10 cellular contexts compared by ENCODE assay signal in the genomic region with DNA sequence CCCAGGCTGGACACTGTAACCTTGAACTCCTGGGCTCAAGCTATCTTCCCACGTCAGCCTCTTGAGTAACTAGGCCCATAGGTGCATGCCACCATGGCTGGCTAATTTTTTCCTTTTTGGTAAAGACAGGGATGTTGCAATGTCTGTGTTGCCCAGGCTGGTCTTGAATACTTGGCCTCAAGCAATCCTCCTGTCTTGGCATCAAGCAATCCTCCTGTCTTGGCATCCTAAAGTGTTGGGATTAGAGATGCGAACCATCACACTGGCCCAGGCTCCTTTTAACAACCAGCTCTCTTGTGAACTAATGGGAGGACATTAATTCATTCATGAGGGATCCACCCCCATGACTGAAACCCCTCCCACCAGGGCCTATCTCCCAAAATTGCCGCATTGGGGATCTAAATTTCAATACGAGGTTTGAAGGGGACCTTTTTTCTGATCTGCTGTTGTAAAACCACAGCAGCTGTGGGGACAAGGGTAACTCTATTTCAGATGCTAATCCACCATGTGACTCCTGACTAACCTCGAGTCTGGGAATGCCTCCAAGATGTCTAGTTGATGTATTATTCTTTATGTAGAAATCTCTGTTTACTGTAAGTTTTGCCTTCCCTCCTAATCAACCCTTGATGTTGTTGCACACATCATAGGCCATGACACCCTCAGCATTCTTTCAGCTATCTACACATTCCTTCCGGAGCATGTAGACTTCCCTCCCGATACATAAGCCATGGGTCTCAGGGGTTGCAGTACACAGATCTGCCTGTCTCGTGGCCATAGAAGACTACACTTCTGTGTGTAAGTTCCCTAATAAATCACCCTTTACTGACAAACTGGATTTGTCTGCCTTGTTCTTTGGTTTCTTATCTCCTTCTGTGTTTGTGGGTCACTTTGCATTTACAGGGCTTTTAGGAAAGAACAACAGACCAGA. TPM values are rescaled to one million over a fixed set of nuclear protein-coding genes. Genes with fewer than 3 reads are reported as not detected.
DNase-seq lines count a peak whose midpoint lies in the region; ATAC-seq, FAIRE-seq and TF ChIP-seq lines count a peak whose summit lies in the region.
"Had no signal": no experiment of that assay in that cellular context is flagged by ENCODE, and none has a peak within 500 bp of the region (broad histone marks: within the 10 kb centered on the region; RNA-seq: fewer than 3 reads in every experiment).

No MANE protein-coding gene starts in this region.

- ATAC-seq in mucosa of descending colon (peak; percentile 57), HG03442 (IDR thresholded peaks at IDR 0.05; ENCODE audit: unreplicated experiment) (no peak), GM18873 (IDR thresholded peaks at IDR 0.05; ENCODE audit: low FRiP score, unreplicated experiment) (no peak)

- H4K20me1 ChIP-seq in endothelial cell of umbilical vein (replicated peaks; ENCODE audit: control insufficient read depth, extremely low read depth, insufficient read depth, low read length) (no peaks in the 10 kb centered on the region), MM.1S (ENCODE audit: insufficient read depth, low read length) (no peaks in the 10 kb centered on the region)

- TF ChIP-seq CTCF in endothelial cell of umbilical vein (IDR thresholded peaks at IDR 0.05; ENCODE audit: extremely low read depth in 1 of 2, insufficient read depth in 1 of 2, low read depth in 1 of 2, low read length in 2 of 2), result no peak
- TF ChIP-seq CTCF in mucosa of descending colon (IDR thresholded peaks at IDR 0.05), result no peak
- TF ChIP-seq CTCF in MM.1S (IDR thresholded peaks at IDR 0.05; ENCODE audit: low read length), result no peak

- BruUV-seq in endothelial cell of umbilical vein (replicated peaks; lab: Mats Ljungman, UMichigan), result no TSS peak

- H3K9me3 ChIP-seq in endothelial cell of umbilical vein (replicated peaks; ENCODE audit: control insufficient read depth, insufficient read depth, low read length), result no peaks in the 10 kb centered on the region
- peaks cover 2% of the 10 kb centered on the region for H3K9me3 ChIP-seq in mucosa of descending colon
- no peaks in the 10 kb centered on the region for H3K9me3 ChIP-seq in MM.1S (replicated peaks; ENCODE audit: insufficient read depth, low read length)

- FAIRE-seq in endothelial cell of umbilical vein (lab: Jason Lieb, UNC), result peak; percentile 95

- H3K4me2 ChIP-seq in endothelial cell of umbilical vein (ENCODE audit: insufficient read depth, low read length) (peak overlapping the region; percentile 51), MM.1S (ENCODE audit: low read depth, low read length) (no peak overlapping the region)

- no peaks in the 10 kb centered on the region for H3K9me1 ChIP-seq in endothelial cell of umbilical vein (replicated peaks; ENCODE audit: control insufficient read depth, extremely low read depth, insufficient read depth, low read length)

- DNase-seq in NCI-H82 (lab: John Stamatoyannopoulos, UW) (peak; percentile 76), endothelial cell of umbilical vein (ENCODE audit: low read depth, low spot score) (peak; percentile 99), mucosa of descending colon (peak in 1 of 3 donors; percentile 43), SIG-M5 (lab: John Stamatoyannopoulos, UW) (no peak), MM.1S (no peak)
- DNase-seq: activated gamma-delta T cell treated with Interleukin-2 at 50 U/mL for 16 hours, DND-41 had no signal

- peak overlapping the region; percentile 10; the same call in 1 of the 2 replicates for H3K4me3 ChIP-seq in ACC112 (ENCODE audit: low read depth, low read length)
- H3K4me3 ChIP-seq in endothelial cell of umbilical vein (replicated peaks in 1 of 3; ENCODE audit: insufficient read depth in 1 of 3, low read depth in 1 of 3, low read length in 3 of 3), result no peak overlapping the region
- H3K4me3 ChIP-seq in mucosa of descending colon, result no peak overlapping the region
- no peak overlapping the region for H3K4me3 ChIP-seq in MM.1S (ENCODE audit: low read length)

- H3F3A ChIP-seq in MM.1S (ENCODE audit: insufficient read depth, low read length), result no peaks in the 10 kb centered on the region

- H3K27ac ChIP-seq in ACC112 (ENCODE audit: low read depth, low read length) (peak overlapping the region; percentile 90), endothelial cell of umbilical vein (ENCODE audit: insufficient read depth, low read depth, low read length) (peak overlapping the region; percentile 91), MM.1S (ENCODE audit: low read length) (no peak overlapping the region)

- dilution Hi-C loops in endothelial cell of umbilical vein (cut with MboI; ENCODE audit: extremely low pct_ligation_motif_present, low sequenced_read_pairs), result no loop called here

- no peaks in the 10 kb centered on the region for H3K36me3 ChIP-seq in ACC112 (ENCODE audit: insufficient read depth, low read length)
- H3K36me3 ChIP-seq in endothelial cell of umbilical vein (ENCODE audit: control insufficient read depth in 2 of 2, extremely low read depth in 1 of 2, insufficient read depth in 2 of 2, low read length in 2 of 2), result no peaks in the 10 kb centered on the region
- H3K36me3 ChIP-seq in mucosa of descending colon (ENCODE audit: low read depth), result no peaks in the 10 kb centered on the region
- no peaks in the 10 kb centered on the region for H3K36me3 ChIP-seq in MM.1S (replicated peaks; ENCODE audit: insufficient read depth, low read length)

- H2AFZ ChIP-seq in ACC112 (ENCODE audit: low read length, unreplicated experiment) (peak overlapping the region; percentile 26), endothelial cell of umbilical vein (ENCODE audit: low read depth, low read length) (peak overlapping the region; percentile 75), MM.1S (ENCODE audit: low read length) (no peak overlapping the region)

- H3K79me2 ChIP-seq in ACC112 (ENCODE audit: control insufficient read depth, insufficient read depth, low read length, unreplicated experiment) (no peaks in the 10 kb centered on the region), endothelial cell of umbilical vein (ENCODE audit: control insufficient read depth, insufficient read depth, low read length) (no peaks in the 10 kb centered on the region), MM.1S (ENCODE audit: low read length) (no peaks in the 10 kb centered on the region)

- H3K9ac ChIP-seq in endothelial cell of umbilical vein (replicated peaks; ENCODE audit: extremely low read depth, insufficient read depth, low read length), result peak overlapping the region; percentile 58
- H3K9ac ChIP-seq in MM.1S (ENCODE audit: low read length), result no peak overlapping the region

- no peaks in the 10 kb centered on the region for H3K9me2 ChIP-seq in MM.1S (replicated peaks; ENCODE audit: insufficient read depth, low read length)

- POLR2A ChIA-PET in endothelial cell of umbilical vein (lab: Charles Lee), result interaction anchor here (0.6 kb wide), 1 partner anchor 332 kb away, joined by 4 read pairs; no protein-coding TSS in a partner anchor

- CTCF ChIA-PET in endothelial cell of umbilical vein (lab: Charles Lee), result interaction anchor here (1.0 to 3.4 kb wide), 9 partner anchors 8 to 314 kb away, joined by 3 to 111 read pairs (median 9); partner anchors contain the start of genes B9D1 and MAPK7

- H3K4me1 ChIP-seq in ACC112 (ENCODE audit: control insufficient read depth, insufficient read depth, low read length, unreplicated experiment) (peaks cover 29% of the 10 kb centered on the region), endothelial cell of umbilical vein (ENCODE audit: control insufficient read depth, extremely low read depth, insufficient read depth, low read length) (peaks cover 25% of the 10 kb centered on the region), mucosa of descending colon (ENCODE audit: low read depth) (no peaks in the 10 kb centered on the region), MM.1S (ENCODE audit: low read length) (no peaks in the 10 kb centered on the region)

- intact Hi-C loops in endothelial cell of umbilical vein (cut with micrococcal nuclease), result loop anchor here (2.0 to 5.0 kb wide), 4 partner anchors 60 to 319 kb away; partner anchors contain the start of gene MAPK7
- intact Hi-C loops in mucosa of descending colon (cut with DNase I, micrococcal nuclease), result loop anchor here (5.0 kb wide), 1 partner anchor 86 kb away; the partner anchor contains the start of gene B9D1 (in 2 of the 2)

- H3K27me3 ChIP-seq in ACC112 (ENCODE audit: insufficient read depth, low read length), result no peaks in the 10 kb centered on the region
- no peaks in the 10 kb centered on the region for H3K27me3 ChIP-seq in endothelial cell of umbilical vein (ENCODE audit: control insufficient read depth in 2 of 2, insufficient read depth in 2 of 2, low read length in 2 of 2)
- peaks cover 26% of the 10 kb centered on the region for H3K27me3 ChIP-seq in MM.1S (replicated peaks; ENCODE audit: insufficient read depth, low read length)

- peak; percentile 82 for TF ChIP-seq POLR2A in endothelial cell of umbilical vein (IDR thresholded peaks at IDR 0.05; ENCODE audit: low read depth, low read length)

TF ChIP-seq in endothelial cell of umbilical vein, 7 proteins besides CTCF, POLR2A, EP300 and RAD21:
- TF ChIP-seq MYC (IDR thresholded peaks at IDR 0.05; ENCODE audit: low read depth, low read length), result no peak
- TF ChIP-seq GATA2 (IDR thresholded peaks at IDR 0.05; ENCODE audit: insufficient read depth, insufficient read length, low read depth, low read length), result peak; percentile 84
- peak; percentile 60 for TF ChIP-seq MAX (IDR thresholded peaks at IDR 0.05; ENCODE audit: insufficient read depth, insufficient read length)
- TF ChIP-seq POLR2AphosphoS5 (IDR thresholded peaks at IDR 0.05; ENCODE audit: insufficient read depth, low read depth, low read length), result peak; percentile 89
- peak; percentile 65 for TF ChIP-seq JUN (IDR thresholded peaks at IDR 0.05; ENCODE audit: borderline replicate concordance, insufficient read depth, insufficient read length, low read depth)
- peak; percentile 34 for TF ChIP-seq FOS (IDR thresholded peaks at IDR 0.05; ENCODE audit: borderline replicate concordance, insufficient read depth, low read length)

RNA-seq across cellular contexts. Expression of gene RNF112, which starts 37.6 kb away (rescaled TPM):
- total RNA-seq in endothelial cell of umbilical vein (0.11 TPM in 1 of 2 replicates, not detected in the other), mucosa of descending colon (10 to 100 TPM in 1 of 3 donors, 1 to 10 TPM in 2; 2.4 to 13.4 (median 3.4) TPM)
- polyA plus RNA-seq in endothelial cell of umbilical vein, result 0.05 and 0.06 TPM in 2 replicates
- 0.03 TPM in 2 replicates for polyA plus RNA-seq in endothelial cell of umbilical vein (2011; cell fraction: cytosol; rRNA removed)
- polyA plus RNA-seq in endothelial cell of umbilical vein (2011; cell fraction: nucleus; rRNA removed), result 0.28 and 1.1 TPM in 2 replicates
- 0.11 and 0.12 TPM in 2 replicates for polyA plus RNA-seq in endothelial cell of umbilical vein (2012)
- not detected in 2 replicates for polyA minus RNA-seq in endothelial cell of umbilical vein
- polyA minus RNA-seq in endothelial cell of umbilical vein (2011; cell fraction: cytosol; rRNA and poly(A)+ RNA removed), result not detected
- polyA minus RNA-seq in endothelial cell of umbilical vein (2011; cell fraction: nucleus; rRNA and poly(A)+ RNA removed), result not detected in 2 replicates

Comparison
In these comparisons a context has a peak if more than half of its experiments do, and no peak if none do; other contexts are left out.
1. DNase-seq: peak in NCI-H82 (single experiment) and endothelial cell of umbilical vein (single experiment); none in SIG-M5 (single experiment) and MM.1S (single experiment).